ENCODE assay signal across 1 cellular context in genomic region chr1:58573705-58574591, GRCh38.
TF ChIP-seq lines count a peak whose summit lies in the region.

No MANE protein-coding gene starts in this region.

TF ChIP-seq in GM12878, 131 proteins besides CTCF, POLR2A, EP300 and RAD21 (continued from another document and continues in another):
- TF ChIP-seq ZNF687 (IDR thresholded peaks at IDR 0.05) (peak; percentile 67), SKIL (IDR thresholded peaks at IDR 0.05; ENCODE audit: low read depth, poor library complexity, severe bottlenecking) (peak; percentile 95), CREM (IDR thresholded peaks at IDR 0.05; ENCODE audit: low read depth) (peak; percentile 95), ELK1 (IDR thresholded peaks at IDR 0.05; ENCODE audit: low read depth, low read length) (peak; percentile 51; the same call in 1 of the 2 replicates), MLLT1 (IDR thresholded peaks at IDR 0.05) (peak; percentile 79), ZBTB40 (IDR thresholded peaks at IDR 0.05; ENCODE audit: borderline replicate concordance) (no peak; the same call in 1 of the 2 replicates), TCF7 (IDR thresholded peaks at IDR 0.05; ENCODE audit: borderline replicate concordance) (peak; percentile 87), IRF3 (IDR thresholded peaks at IDR 0.05) (no peak), BCL3 (IDR thresholded peaks at IDR 0.05; ENCODE audit: borderline replicate concordance, insufficient read depth, low read depth, low read length, poor library complexity, severe bottlenecking) (peak; percentile 92), MTA2 (IDR thresholded peaks at IDR 0.05; ENCODE audit: low read depth) (peak; percentile 95), IRF5 (IDR thresholded peaks at IDR 0.05; ENCODE audit: borderline replicate concordance) (no peak), MYC (IDR thresholded peaks at IDR 0.05; ENCODE audit: insufficient read depth, insufficient read length, insufficient replicate concordance, low read length, severe bottlenecking) (no peak), HSF1 (IDR thresholded peaks at IDR 0.05; ENCODE audit: low read depth, low read length) (no peak), PKNOX1 (IDR thresholded peaks at IDR 0.05) (peak; percentile 47), MXI1 (IDR thresholded peaks at IDR 0.05; ENCODE audit: low read depth, low read length) (0 out of 2 replicates have a peak, but pooled peaks have one; percentile 30), IKZF1 (conservative IDR thresholded peaks at IDR 0.05) (peak; percentile 85), CREB1 (IDR thresholded peaks at IDR 0.05; ENCODE audit: low read depth) (peak; percentile 86), MTA3 (IDR thresholded peaks at IDR 0.05; ENCODE audit: borderline replicate concordance, low read length) (peak; percentile 93; the same call in 1 of the 2 replicates), LARP7 (IDR thresholded peaks at IDR 0.05) (no peak), CBFB (IDR thresholded peaks at IDR 0.05; ENCODE audit: low read depth) (peak; percentile 75; the same call in 1 of the 2 replicates), USF2 (IDR thresholded peaks at IDR 0.05; ENCODE audit: borderline replicate concordance, low read depth, low read length) (no peak), CHD4 (IDR thresholded peaks at IDR 0.05) (no peak), TCF3 (IDR thresholded peaks at IDR 0.05; ENCODE audit: borderline replicate concordance, insufficient read depth, low read depth, low read length) (peak; percentile 91), SMC3 (IDR thresholded peaks at IDR 0.05; ENCODE audit: borderline replicate concordance, low read length) (no peak), RELA (IDR thresholded peaks at IDR 0.05; ENCODE audit: borderline replicate concordance, partially characterized antibody) (peak; percentile 78), ZBED1 (IDR thresholded peaks at IDR 0.05; ENCODE audit: borderline replicate concordance) (peak; percentile 94), MEF2A (IDR thresholded peaks at IDR 0.05; ENCODE audit: insufficient read depth, low read depth, low read length) (peak; percentile 82), BRCA1 (IDR thresholded peaks at IDR 0.05; ENCODE audit: low read depth, low read length) (no peak), YY1 (IDR thresholded peaks at IDR 0.05; ENCODE audit: low read depth, low read length) (peak; percentile 59; the same call in 1 of the 2 replicates), POU2F2 (IDR thresholded peaks at IDR 0.05; ENCODE audit: borderline replicate concordance, low read depth, low read length) (peak; percentile 86; the same call in 2 of the 3 replicates), ZSCAN29 (IDR thresholded peaks at IDR 0.05) (no peak), ZZZ3 (IDR thresholded peaks at IDR 0.05; ENCODE audit: control insufficient read depth, insufficient read length, low read depth) (no peak), KLF5 (IDR thresholded peaks at IDR 0.05; ENCODE audit: partially characterized antibody) (peak; percentile 42), NFXL1 (IDR thresholded peaks at IDR 0.05; ENCODE audit: borderline replicate concordance) (no peak), HDGF (IDR thresholded peaks at IDR 0.05) (no peak), BCL11A (IDR thresholded peaks at IDR 0.05; ENCODE audit: low read depth, low read length) (peak; percentile 99), JUNB (IDR thresholded peaks at IDR 0.05) (peak; percentile 99), STAT1 (conservative IDR thresholded peaks at IDR 0.05) (no peak), GABPA (IDR thresholded peaks at IDR 0.05; ENCODE audit: low read depth) (peak; percentile 77)
